8 cellular contexts compared by ENCODE assay signal in genomic region chr9:35071814-35072460, GRCh38. TPM values are rescaled to one million over a fixed set of nuclear protein-coding genes. Genes with fewer than 3 reads are reported as not detected.
DNase-seq lines count a peak whose midpoint lies in the region; ATAC-seq and TF ChIP-seq lines count a peak whose summit lies in the region.

No MANE protein-coding gene starts in this region.

- DNase-seq in Ammon's horn (ENCODE audit: low spot score) (peak; percentile 76), NCI-H345 (lab: John Stamatoyannopoulos, UW) (peak; percentile 60)
- DNase-seq in activated CD4-positive, alpha-beta T cell treated with anti-CD3 and anti-CD28 coated beads, Interleukin-2, amount 10 ng/mL, durations not matched to agents 7 days and 5 days, result peak; percentile 71
- peak; percentile 77 for DNase-seq in stimulated activated CD4-positive, alpha-beta T cell treated with anti-CD3 and anti-CD28 coated beads, Interleukin-4, amount 100 ng/mL, for 1 hour

- no peaks in the 10 kb centered on the region for H3K27me3 ChIP-seq in liver (ENCODE audit: control insufficient read depth in 4 of 4, insufficient read depth in 4 of 4, low read length in 3 of 4)

- H3K27ac Mint-ChIP-seq in activated CD4-positive, alpha-beta T cell treated with anti-CD3 and anti-CD28 coated beads, Interleukin-2, amount 10 ng/mL, durations not matched to agents 7 days and 5 days, result peak overlapping the region; percentile 87
- peak overlapping the region; percentile 96 for H3K27ac Mint-ChIP-seq in dendritic cell treated with granulocyte-macrophage colony-stimulating factor and Interleukin-4, amounts not matched to agents 40 ng/mL and 50 ng/mL, for 4 days

- ATAC-seq in GM18909 (IDR thresholded peaks at IDR 0.05; ENCODE audit: poor library complexity, unreplicated experiment), result peak; percentile 60
- ATAC-seq in HG03159 (IDR thresholded peaks at IDR 0.05; ENCODE audit: unreplicated experiment), result peak; percentile 52

- POLR2A ChIA-PET in activated CD4-positive, alpha-beta T cell treated with anti-CD3 and anti-CD28 coated beads, Interleukin-2, amount 10 ng/mL, durations not matched to agents 7 days and 5 days (lab: Charles Lee), result interaction anchor here (0.6 to 1.8 kb wide), 4 partner anchors 8 to 78 kb away, joined by 3 to 8 read pairs (median 5); partner anchors contain the start of gene FANCG

- no peaks in the 10 kb centered on the region for H3K27me3 Mint-ChIP-seq in activated CD4-positive, alpha-beta T cell treated with anti-CD3 and anti-CD28 coated beads, Interleukin-2, amount 10 ng/mL, durations not matched to agents 7 days and 5 days
- no peaks in the 10 kb centered on the region for H3K27me3 Mint-ChIP-seq in dendritic cell treated with granulocyte-macrophage colony-stimulating factor and Interleukin-4, amounts not matched to agents 40 ng/mL and 50 ng/mL, for 4 days

- no peak for TF ChIP-seq RAD21 in liver (IDR thresholded peaks at IDR 0.05)

- peaks cover 9 to 16% (median 12%) of the 10 kb centered on the region in 4 donors for H3K36me3 ChIP-seq in liver (ENCODE audit: control insufficient read depth in 4 of 4, insufficient read depth in 3 of 4, low read depth in 1 of 4, low read length in 3 of 4)

- peaks cover 61% of the 10 kb centered on the region for H3K4me1 Mint-ChIP-seq in activated CD4-positive, alpha-beta T cell treated with anti-CD3 and anti-CD28 coated beads, Interleukin-2, amount 10 ng/mL, durations not matched to agents 7 days and 5 days
- peaks cover 36% of the 10 kb centered on the region for H3K4me1 Mint-ChIP-seq in dendritic cell treated with granulocyte-macrophage colony-stimulating factor and Interleukin-4, amounts not matched to agents 40 ng/mL and 50 ng/mL, for 4 days (ENCODE audit: low read depth)

- under 1% methylated on average over 79 of the region's 79 CpGs for WGBS in liver

- intact Hi-C loops in dendritic cell treated with granulocyte-macrophage colony-stimulating factor and Interleukin-4, amounts not matched to agents 40 ng/mL and 50 ng/mL, for 4 days (cut with micrococcal nuclease), result loop anchor here (1.0 to 5.0 kb wide), 2 partner anchors 83 to 405 kb away; partner anchors contain the start of gene DNAJB5

- H3K4me1 ChIP-seq in liver (ENCODE audit: control insufficient read depth in 4 of 4, insufficient read depth in 4 of 4, low read length in 3 of 4), result peaks cover 9 to 31% (median 28%) of the 10 kb centered on the region in 4 donors

- TF ChIP-seq CTCF in liver (IDR thresholded peaks at IDR 0.05; ENCODE audit: low read depth, low read length, missing input control), result peak; percentile 21

- H3K4me3 ChIP-seq in liver (ENCODE audit: low read depth in 1 of 3, low read length in 3 of 3), result peak overlapping the region; percentile 88 to 99 (median 93)

- peaks cover 65% of the 10 kb centered on the region for H3K36me3 Mint-ChIP-seq in activated CD4-positive, alpha-beta T cell treated with anti-CD3 and anti-CD28 coated beads, Interleukin-2, amount 10 ng/mL, durations not matched to agents 7 days and 5 days (ENCODE audit: low read depth)
- peaks cover 73% of the 10 kb centered on the region for H3K36me3 Mint-ChIP-seq in dendritic cell treated with granulocyte-macrophage colony-stimulating factor and Interleukin-4, amounts not matched to agents 40 ng/mL and 50 ng/mL, for 4 days (ENCODE audit: low read depth)

- H3K27ac ChIP-seq in liver (ENCODE audit: low read depth in 1 of 2, low read length in 2 of 2), result peak overlapping the region; percentile 98 to 100

- CTCF ChIA-PET in activated CD4-positive, alpha-beta T cell treated with anti-CD3 and anti-CD28 coated beads, Interleukin-2, amount 10 ng/mL, durations not matched to agents 7 days and 5 days (lab: Charles Lee), result interaction anchor here (1.1 to 2.8 kb wide), 7 partner anchors 8 to 34 kb away, joined by 3 to 17 read pairs (median 7); partner anchors contain the start of genes FANCG and PIGO

- no peaks in the 10 kb centered on the region for H3K9me3 ChIP-seq in liver (ENCODE audit: control insufficient read depth in 4 of 4, low read length in 3 of 4)

- H3K9ac ChIP-seq in liver (ENCODE audit: low read depth in 1 of 2, low read length in 2 of 2), result peak overlapping the region; percentile 93 to 97

- peak overlapping the region; percentile 94 for H3K4me3 Mint-ChIP-seq in activated CD4-positive, alpha-beta T cell treated with anti-CD3 and anti-CD28 coated beads, Interleukin-2, amount 10 ng/mL, durations not matched to agents 7 days and 5 days
- H3K4me3 Mint-ChIP-seq in dendritic cell treated with granulocyte-macrophage colony-stimulating factor and Interleukin-4, amounts not matched to agents 40 ng/mL and 50 ng/mL, for 4 days, result peak overlapping the region; percentile 82

- H3K9me3 Mint-ChIP-seq in activated CD4-positive, alpha-beta T cell treated with anti-CD3 and anti-CD28 coated beads, Interleukin-2, amount 10 ng/mL, durations not matched to agents 7 days and 5 days, result no peaks in the 10 kb centered on the region
- no peaks in the 10 kb centered on the region for H3K9me3 Mint-ChIP-seq in dendritic cell treated with granulocyte-macrophage colony-stimulating factor and Interleukin-4, amounts not matched to agents 40 ng/mL and 50 ng/mL, for 4 days

TF ChIP-seq in liver, 16 proteins besides CTCF, POLR2A, EP300 and RAD21:
- no peak for TF ChIP-seq HNF4G (IDR thresholded peaks at IDR 0.05)
- no peak for TF ChIP-seq RXRA (IDR thresholded peaks at IDR 0.05)
- TF ChIP-seq YY1 (IDR thresholded peaks at IDR 0.05), result no peak
- no peak for TF ChIP-seq FOXA2 (IDR thresholded peaks at IDR 0.05)
- no peak for TF ChIP-seq NR2F2 (IDR thresholded peaks at IDR 0.05)
- TF ChIP-seq MAX (IDR thresholded peaks at IDR 0.05), result no peak
- no peak for TF ChIP-seq ATF3 (IDR thresholded peaks at IDR 0.05)
- no peak for TF ChIP-seq REST (IDR thresholded peaks at IDR 0.05)
- peak in 1 of 2 donors; percentile 47 for TF ChIP-seq GABPA (IDR thresholded peaks at IDR 0.05 in 1 of 2, conservative IDR thresholded peaks at IDR 0.05 in 1 of 2)

RNA-seq across cellular contexts. Expression of gene VCP, which starts 0.5 kb away (rescaled TPM):
- total RNA-seq in activated CD4-positive, alpha-beta T cell treated with anti-CD3 and anti-CD28 coated beads, Interleukin-2, amount 10 ng/mL, durations not matched to agents 7 days and 5 days, result 100 to 1,000 TPM; 189 to 238 TPM
- total RNA-seq in liver, result 100 to 1,000 TPM; 175 to 248 TPM
- 100 to 1,000 TPM in 1 of 2 donors, 10 to 100 TPM in 1; 57.6 to 131 TPM for polyA plus RNA-seq in liver

RNA-seq across cellular contexts. Expression of gene FANCG, which starts 7.8 kb away (rescaled TPM):
- 100 to 1,000 TPM; 117 to 123 TPM for total RNA-seq in activated CD4-positive, alpha-beta T cell treated with anti-CD3 and anti-CD28 coated beads, Interleukin-2, amount 10 ng/mL, durations not matched to agents 7 days and 5 days
- 10 to 100 TPM in 1 of 2 donors, 1 to 10 TPM in 1; 4.4 to 16.0 TPM for total RNA-seq in liver
- polyA plus RNA-seq in liver, result 1 to 10 TPM; 1.7 to 3.5 TPM

RNA-seq across cellular contexts. Expression of gene PIGO, which starts 24.5 kb away (rescaled TPM):
- 10 to 100 TPM; 22.0 to 29.0 TPM for total RNA-seq in activated CD4-positive, alpha-beta T cell treated with anti-CD3 and anti-CD28 coated beads, Interleukin-2, amount 10 ng/mL, durations not matched to agents 7 days and 5 days
- 10 to 100 TPM; 10.5 to 15.7 TPM for total RNA-seq in liver
- polyA plus RNA-seq in liver, result 10 to 100 TPM; 15.2 to 16.0 TPM

RNA-seq across cellular contexts. Expression of gene STOML2, which starts 31.0 kb away (rescaled TPM):
- 100 to 1,000 TPM; 104 to 108 TPM for total RNA-seq in activated CD4-positive, alpha-beta T cell treated with anti-CD3 and anti-CD28 coated beads, Interleukin-2, amount 10 ng/mL, durations not matched to agents 7 days and 5 days
- total RNA-seq in liver, result 10 to 100 TPM; 77.8 to 85.1 TPM
- polyA plus RNA-seq in liver, result 10 to 100 TPM; 77.9 to 96.8 TPM

RNA-seq across cellular contexts. Expression of gene ATOSB, which starts 43.7 kb away (rescaled TPM):
- total RNA-seq in activated CD4-positive, alpha-beta T cell treated with anti-CD3 and anti-CD28 coated beads, Interleukin-2, amount 10 ng/mL, durations not matched to agents 7 days and 5 days, result 10 to 100 TPM; 15.6 to 17.6 TPM
- 10 to 100 TPM in 1 of 2 donors, 1 to 10 TPM in 1; 6.9 to 29.8 TPM for total RNA-seq in liver
- 1 to 10 TPM; 2.8 to 4.3 TPM for polyA plus RNA-seq in liver

Comparison
In these comparisons a context has a peak if more than half of its experiments do, and no peak if none do; other contexts are left out.
1. Peak in every context shown above with its lines: DNase-seq, ATAC-seq, H3K4me3 ChIP-seq and H3K27ac ChIP-seq.
2. RNA of gene FANCG, which starts 7.8 kb away (total RNA-seq): 117 to 123 TPM in activated CD4-positive, alpha-beta T cell treated with anti-CD3 and anti-CD28 coated beads, Interleukin-2, amount 10 ng/mL, durations not matched to agents 7 days and 5 days; 4.4 to 16.0 TPM in liver; every median in the first group is over 4 times any median in the second.